8 cellular contexts compared by ENCODE assay signal in genomic region chr2:88691339-88692183, GRCh38. TPM values are rescaled to one million over a fixed set of nuclear protein-coding genes. Genes with fewer than 3 reads are reported as not detected.
DNase-seq lines count a peak whose midpoint lies in the region; TF ChIP-seq lines count a peak whose summit lies in the region.

Gene RPIA (plus strand): TSS chr2:88691673. CDS start chr2:88691699, 26 bp downstream.

- H3K4me3 Mint-ChIP-seq in neural crest cell, result peak within 1 kb of the TSS; percentile 95

- DNase-seq in GF-D8 (lab: John Stamatoyannopoulos, UW), result peak; percentile 95
- peak; percentile 99 for DNase-seq in HCEC 1CT
- peak; percentile 100 for DNase-seq in MM.1S
- peak; percentile 97 for DNase-seq in SIG-M5 (lab: John Stamatoyannopoulos, UW)
- peak; percentile 90 for DNase-seq in activated gamma-delta T cell (lab: John Stamatoyannopoulos, UW)
- DNase-seq in fibroblast of villous mesenchyme (ENCODE audit: low read depth), result peak; percentile 99
- peak; percentile 90 for DNase-seq in neural crest cell (ENCODE audit: low read depth, low spot score)

- H3K9me3 Mint-ChIP-seq in neural crest cell, result peaks cover 24% of the 10 kb centered on the region

- no peaks in the 10 kb centered on the region for H3K27me3 Mint-ChIP-seq in neural crest cell (ENCODE audit: low read depth)

- H3K4me1 ChIP-seq in MM.1S (ENCODE audit: low read length), result peaks cover 15% of the 10 kb centered on the region
- H3K4me1 ChIP-seq in stomach smooth muscle (ENCODE audit: control insufficient read depth, insufficient read depth, low read length), result peaks cover 18% of the 10 kb centered on the region

- TF ChIP-seq CTCF in MM.1S (IDR thresholded peaks at IDR 0.05; ENCODE audit: low read length), result peak; percentile 62
- peak; percentile 71 for TF ChIP-seq CTCF in fibroblast of villous mesenchyme (IDR thresholded peaks at IDR 0.05; ENCODE audit: insufficient read depth, low read depth, low read length)
- peak; percentile 57 for TF ChIP-seq CTCF in neural crest cell (conservative IDR thresholded peaks at IDR 0.05)

- peak within 1 kb of the TSS; percentile 85 for H2AFZ ChIP-seq in MM.1S (ENCODE audit: low read length)

- H3K79me2 ChIP-seq in MM.1S (ENCODE audit: low read length), result peaks cover 56% of the 10 kb centered on the region

- H3F3A ChIP-seq in MM.1S (ENCODE audit: insufficient read depth, low read length), result 0 out of 2 replicates have a peak, but pooled peaks cover 5% of the 10 kb centered on the region

- no peaks in the 10 kb centered on the region for H3K9me2 ChIP-seq in MM.1S (replicated peaks; ENCODE audit: insufficient read depth, low read length)

- H3K27ac Mint-ChIP-seq in neural crest cell (ENCODE audit: unreplicated experiment), result peak within 1 kb of the TSS; percentile 86

- no peaks in the 10 kb centered on the region for H4K20me1 ChIP-seq in MM.1S (ENCODE audit: insufficient read depth, low read length)

- H3K27ac ChIP-seq in MM.1S (ENCODE audit: low read length) (peak within 1 kb of the TSS; percentile 39; the same call in 1 of the 2 replicates), stomach smooth muscle (ENCODE audit: low read length) (peak within 1 kb of the TSS; percentile 66)

- H3K9me3 ChIP-seq in MM.1S (replicated peaks; ENCODE audit: insufficient read depth, low read length) (no peaks in the 10 kb centered on the region), stomach smooth muscle (ENCODE audit: control insufficient read depth in 2 of 2, low read length in 2 of 2) (no peaks in the 10 kb centered on the region)

- H3K27me3 ChIP-seq in MM.1S (replicated peaks; ENCODE audit: insufficient read depth, low read length) (no peaks in the 10 kb centered on the region), stomach smooth muscle (ENCODE audit: control insufficient read depth in 1 of 2, insufficient read depth in 2 of 2, low read length in 2 of 2) (no peaks in the 10 kb centered on the region)

- H3K4me1 Mint-ChIP-seq in neural crest cell, result peaks cover 38% of the 10 kb centered on the region

- peak within 1 kb of the TSS; percentile 71 for H3K4me3 ChIP-seq in MM.1S (ENCODE audit: low read length)
- H3K4me3 ChIP-seq in fibroblast of villous mesenchyme (ENCODE audit: low read depth, low read length), result peak within 1 kb of the TSS; percentile 70
- H3K4me3 ChIP-seq in stomach smooth muscle (ENCODE audit: low read length in 2 of 2), result peak within 1 kb of the TSS; percentile 97 to 98

- H3K4me2 ChIP-seq in MM.1S (ENCODE audit: low read depth, low read length), result peak within 1 kb of the TSS; percentile 81

- H3K36me3 ChIP-seq in MM.1S (replicated peaks; ENCODE audit: insufficient read depth, low read length) (no peaks in the 10 kb centered on the region), stomach smooth muscle (ENCODE audit: control insufficient read depth in 2 of 2, insufficient read depth in 2 of 2, low read length in 2 of 2) (no peaks in the 10 kb centered on the region)

- H3K9ac ChIP-seq in MM.1S (ENCODE audit: low read length) (peak within 1 kb of the TSS; percentile 59), stomach smooth muscle (ENCODE audit: low read length in 2 of 2) (peak within 1 kb of the TSS; percentile 76 to 93)

- peaks cover 28% of the 10 kb centered on the region for H3K36me3 Mint-ChIP-seq in neural crest cell (ENCODE audit: low read depth)

RNA-seq across cellular contexts. Expression of gene RPIA, which starts in this region (rescaled TPM):
- total RNA-seq in fibroblast of villous mesenchyme (6.8 and 9.5 TPM in 2 replicates), neural crest cell (30.8 and 32.2 TPM in 2 replicates)

Comparison
In these comparisons a context has a peak if more than half of its experiments do, and no peak if none do; other contexts are left out.
1. Peak in every context shown above with its lines: DNase-seq, H3K4me3 ChIP-seq and H3K27ac ChIP-seq.